In the genomic region with DNA sequence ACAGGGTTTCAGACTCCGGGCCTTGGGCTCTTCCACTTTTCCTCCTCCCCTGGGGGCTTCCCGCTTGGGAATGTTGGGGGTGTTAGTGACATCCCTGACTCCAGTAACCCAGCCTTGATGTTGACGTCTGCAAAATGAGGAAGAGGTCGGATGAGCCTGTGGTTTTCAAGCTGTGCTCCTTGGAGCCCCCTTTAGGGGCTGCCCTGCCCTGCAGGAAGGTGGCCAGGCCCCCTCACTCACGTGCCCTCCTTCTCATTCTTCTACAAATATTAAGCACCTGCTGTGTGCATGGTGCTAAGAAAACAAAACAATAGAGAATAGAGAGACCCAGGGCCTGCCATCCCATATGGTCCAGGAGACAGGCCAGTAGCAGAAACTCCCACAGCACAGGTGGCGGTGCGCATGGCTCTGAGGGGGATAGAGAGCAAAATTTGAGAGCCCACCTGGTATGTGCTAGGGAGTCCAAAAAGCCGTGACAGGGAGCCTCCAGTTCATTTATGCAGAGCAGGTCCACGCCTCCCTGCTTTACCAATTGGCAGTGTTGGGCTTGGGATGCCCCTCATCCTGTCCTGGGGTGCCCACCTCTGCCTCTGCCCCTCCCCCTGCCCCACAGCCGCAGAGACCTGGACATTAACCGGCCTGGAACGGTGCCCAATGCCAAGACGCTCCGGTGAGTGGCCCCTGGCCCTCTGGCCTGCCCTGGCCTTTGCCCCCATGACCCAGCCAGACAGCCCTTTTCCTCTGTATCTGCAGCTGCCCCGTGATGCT, we compare ENCODE assay signal across 1 cellular context.
TF ChIP-seq lines count a peak whose summit lies in the region.

No MANE protein-coding gene starts in this region.

TF ChIP-seq in GM12878, 131 proteins besides CTCF, POLR2A, EP300 and RAD21:
- TF ChIP-seq ZNF217 (IDR thresholded peaks at IDR 0.05) (no peak), SPI1 (IDR thresholded peaks at IDR 0.05; ENCODE audit: borderline replicate concordance, insufficient read depth, low read depth, low read length) (peak; percentile 28; the same call in 1 of the 2 replicates)
TF ChIP-seq in GM12878: peak in this region for 1.
